9 cellular contexts compared by ENCODE assay signal in genomic region chr7:112084506-112084905, GRCh38.
DNase-seq lines count a peak whose midpoint lies in the region; ATAC-seq and TF ChIP-seq lines count a peak whose summit lies in the region.
"Had no signal": no experiment of that assay in that cellular context is flagged by ENCODE, and none has a peak within 500 bp of the region (broad histone marks: within the 10 kb centered on the region; RNA-seq: fewer than 3 reads in every experiment).

No MANE protein-coding gene starts in this region.

- H3K27ac Mint-ChIP-seq in stimulated activated naive CD8-positive, alpha-beta T cell treated with anti-CD3 and anti-CD28 coated beads, Interleukin-15, amount 100 ng/mL, for 72 hours: no peak overlapping the region
- no peak overlapping the region for H3K27ac Mint-ChIP-seq in HFFc6

- H3K4me1 Mint-ChIP-seq in stimulated activated naive CD8-positive, alpha-beta T cell treated with anti-CD3 and anti-CD28 coated beads, Interleukin-15, amount 100 ng/mL, for 72 hours: peaks cover 8% of the 10 kb centered on the region
- H3K4me1 Mint-ChIP-seq in HFFc6 (ENCODE audit: low read depth): peaks cover 28% of the 10 kb centered on the region
- H3K4me1 Mint-ChIP-seq: central memory CD8-positive, alpha-beta T cell had no signal

- no peak overlapping the region for H3K4me3 Mint-ChIP-seq in stimulated activated naive CD8-positive, alpha-beta T cell treated with anti-CD3 and anti-CD28 coated beads, Interleukin-15, amount 100 ng/mL, for 72 hours
- H3K4me3 Mint-ChIP-seq in HFFc6: no peak overlapping the region; the same call in 1 of the 2 replicates
- H3K4me3 Mint-ChIP-seq: central memory CD8-positive, alpha-beta T cell had no signal

- DNase-seq in stimulated activated naive CD8-positive, alpha-beta T cell treated with anti-CD3 and anti-CD28 coated beads, Interleukin-15, Interleukin-2, amounts not matched to agents 100 U/mL and 50 U/mL, for 24 hours: no peak
- no peak for DNase-seq in stimulated activated naive CD8-positive, alpha-beta T cell treated with anti-CD3 and anti-CD28 coated beads, Interleukin-15, amount 100 ng/mL, for 72 hours
- DNase-seq in fibroblast of the aortic adventitia (ENCODE audit: low read depth): peak; percentile 61
- no peak for DNase-seq in HFFc6
- no peak for DNase-seq in MG63
- DNase-seq in glomerular visceral epithelial cell (ENCODE audit: extremely low spot score): no peak

- peak; percentile 16 for ATAC-seq in stimulated activated naive CD8-positive, alpha-beta T cell treated with anti-CD3 and anti-CD28 coated beads, Interleukin-15, Interleukin-2, amounts not matched to agents 100 U/mL and 50 U/mL, for 24 hours
- ATAC-seq in stimulated activated naive CD8-positive, alpha-beta T cell treated with anti-CD3 and anti-CD28 coated beads, Interleukin-15, amount 100 ng/mL, for 72 hours: no peak
- ATAC-seq in HG03378 (IDR thresholded peaks at IDR 0.05; ENCODE audit: unreplicated experiment) (peak; percentile 66), esophagus mucosa (no peak)

- no peak for TF ChIP-seq CTCF in fibroblast of the aortic adventitia (IDR thresholded peaks at IDR 0.05; ENCODE audit: insufficient read depth, low read length)
- TF ChIP-seq CTCF in HFFc6 (IDR thresholded peaks at IDR 0.05): no peak

- no peaks in the 10 kb centered on the region for H3K9me3 Mint-ChIP-seq in stimulated activated naive CD8-positive, alpha-beta T cell treated with anti-CD3 and anti-CD28 coated beads, Interleukin-15, amount 100 ng/mL, for 72 hours
- no peaks in the 10 kb centered on the region for H3K9me3 Mint-ChIP-seq in HFFc6
- H3K9me3 Mint-ChIP-seq: central memory CD8-positive, alpha-beta T cell had no signal

- H3K36me3 ChIP-seq in MG63: no peaks in the 10 kb centered on the region

- H3K4me3 ChIP-seq in fibroblast of the aortic adventitia (ENCODE audit: low read depth, low read length): no peak overlapping the region
- no peak overlapping the region for H3K4me3 ChIP-seq in MG63

- no peaks in the 10 kb centered on the region for H3K36me3 Mint-ChIP-seq in HFFc6 (ENCODE audit: low read depth)

- no peaks in the 10 kb centered on the region for H3K27me3 ChIP-seq in MG63

- H3K27me3 Mint-ChIP-seq in stimulated activated naive CD8-positive, alpha-beta T cell treated with anti-CD3 and anti-CD28 coated beads, Interleukin-15, amount 100 ng/mL, for 72 hours: peaks cover 20% of the 10 kb centered on the region
- H3K27me3 Mint-ChIP-seq in HFFc6 (ENCODE audit: insufficient read depth): no peaks in the 10 kb centered on the region

- no peaks in the 10 kb centered on the region for H3K9me3 ChIP-seq in MG63

Comparison
In these comparisons a context has a peak if more than half of its experiments do, and no peak if none do; other contexts are left out.
1. ATAC-seq: peak in stimulated activated naive CD8-positive, alpha-beta T cell treated with anti-CD3 and anti-CD28 coated beads, Interleukin-15, Interleukin-2, amounts not matched to agents 100 U/mL and 50 U/mL, for 24 hours (single experiment) and HG03378 (single experiment); none in stimulated activated naive CD8-positive, alpha-beta T cell treated with anti-CD3 and anti-CD28 coated beads, Interleukin-15, amount 100 ng/mL, for 72 hours (single experiment) and esophagus mucosa (single experiment).